Comparison of ENCODE assay signal across 8 cellular contexts in the genomic region with DNA sequence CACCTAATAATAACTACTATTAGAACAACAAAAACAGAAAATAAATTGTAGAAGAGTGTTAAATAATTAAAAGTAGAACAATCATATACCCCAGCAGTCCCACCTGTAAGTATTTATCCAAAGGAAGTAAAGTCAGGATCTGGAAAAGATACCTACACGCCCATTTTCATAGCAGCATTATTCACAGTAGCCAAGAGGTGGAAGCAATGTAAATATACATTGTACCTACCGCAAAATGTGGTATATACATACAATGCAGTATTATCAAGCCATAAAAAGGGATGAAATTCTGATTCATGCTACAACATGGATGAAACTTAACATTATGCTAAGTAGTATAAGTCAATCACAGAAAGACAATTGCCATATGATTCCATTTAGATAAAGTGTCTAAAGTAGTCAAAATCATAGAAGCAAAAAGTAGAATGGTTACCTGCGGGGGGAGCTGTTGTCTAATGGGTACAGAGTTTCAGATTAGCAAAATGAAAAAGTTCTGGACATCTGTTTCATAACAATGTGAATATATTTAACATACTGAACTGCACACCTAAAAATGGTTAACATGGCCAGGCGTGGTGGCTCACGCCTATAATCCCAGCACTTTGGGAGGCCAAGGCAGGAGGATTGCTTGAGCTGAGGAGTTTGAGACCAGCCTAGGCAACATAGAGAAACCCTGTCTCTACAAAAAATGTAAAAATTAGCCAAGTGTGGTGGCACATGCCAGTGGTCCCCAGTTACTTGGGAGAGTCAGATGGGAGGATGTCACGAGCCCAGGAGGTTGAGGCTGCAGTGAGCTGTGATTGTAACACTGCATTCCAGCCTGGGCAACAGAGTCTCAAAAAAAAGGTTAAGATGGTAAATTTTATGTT. TPM values are rescaled to one million over a fixed set of nuclear protein-coding genes. Genes with fewer than 3 reads are reported as not detected.
DNase-seq lines count a peak whose midpoint lies in the region; ATAC-seq and TF ChIP-seq lines count a peak whose summit lies in the region.

No MANE protein-coding gene starts in this region.

- no peak overlapping the region for H3K4me3 ChIP-seq in GM06990 (replicated peaks; ENCODE audit: low read depth, low read length)
- H3K4me3 ChIP-seq in adipocyte (ENCODE audit: low read length): no peak overlapping the region

- no peaks in the 10 kb centered on the region for H3K9me3 ChIP-seq in adipocyte (ENCODE audit: control insufficient read depth, low read length)

- peak; percentile 49 for TF ChIP-seq CTCF in GM06990 (IDR thresholded peaks at IDR 0.05; ENCODE audit: insufficient read depth, low read length, poor library complexity, severe bottlenecking)

- H3K27me3 ChIP-seq in GM06990 (replicated peaks; ENCODE audit: control insufficient read depth, insufficient read depth, low read length) (no peaks in the 10 kb centered on the region), adipocyte (replicated peaks; ENCODE audit: control insufficient read depth, insufficient read depth, low read length) (no peaks in the 10 kb centered on the region)

- ATAC-seq in GM18520 (IDR thresholded peaks at IDR 0.05; ENCODE audit: unreplicated experiment): no peak

- H3K36me3 ChIP-seq in GM06990 (ENCODE audit: control insufficient read depth, insufficient read depth, low read length) (no peaks in the 10 kb centered on the region), adipocyte (ENCODE audit: control insufficient read depth, insufficient read depth, low read length, severe bottlenecking) (no peaks in the 10 kb centered on the region)

- no peak overlapping the region for H3K9ac ChIP-seq in adipocyte (ENCODE audit: low read length)

- DNase-seq in GM06990 (ENCODE audit: extremely low read depth, insufficient read length) (no peak), M059J (ENCODE audit: low read depth) (peak; percentile 69), SK-N-DZ (ENCODE audit: low spot score) (peak; percentile 45), adipocyte (ENCODE audit: low read depth) (peak; percentile 89), iPS-NIHi7 (ENCODE audit: extremely low spot score) (peak; percentile 1), putamen (ENCODE audit: low spot score) (no peak)
- DNase-seq in stimulated activated CD4-positive, alpha-beta T cell treated with anti-CD3 and anti-CD28 coated beads, Interleukin-4, amount 100 ng/mL, for 48 hours (ENCODE audit: low read depth in 2 of 2): peak; percentile 22 to 43

- peaks cover 3% of the 10 kb centered on the region for H3K4me1 ChIP-seq in adipocyte (ENCODE audit: control insufficient read depth, insufficient read depth, low read length)

RNA-seq across cellular contexts. Expression of gene TMED4, which starts 6.0 kb away (rescaled TPM):
- total RNA-seq in M059J (2014; rRNA removed; shearing (Covaris generic)): 226 and 256 TPM in 2 replicates
- polyA plus RNA-seq in SK-N-DZ (2014; cell fraction: cytosol; rRNA removed): 169 and 208 TPM in 2 replicates
- polyA plus RNA-seq in SK-N-DZ (2014; cell fraction: nucleus; rRNA removed): 143 TPM in 2 replicates

RNA-seq across cellular contexts. Expression of gene DDX56, which starts 14.4 kb away (rescaled TPM):
- 63.2 and 68.6 TPM in 2 replicates for total RNA-seq in M059J (2014; rRNA removed; shearing (Covaris generic))
- 93.1 and 95.4 TPM in 2 replicates for polyA plus RNA-seq in SK-N-DZ (2014; cell fraction: cytosol; rRNA removed)
- 172 and 224 TPM in 2 replicates for polyA plus RNA-seq in SK-N-DZ (2014; cell fraction: nucleus; rRNA removed)

RNA-seq across cellular contexts. Expression of gene OGDH, which starts 18.4 kb away (rescaled TPM):
- 45.9 and 56.0 TPM in 2 replicates for total RNA-seq in M059J (2014; rRNA removed; shearing (Covaris generic))
- polyA plus RNA-seq in SK-N-DZ (2014; cell fraction: cytosol; rRNA removed): 28.8 and 29.1 TPM in 2 replicates
- 23.4 and 36.2 TPM in 2 replicates for polyA plus RNA-seq in SK-N-DZ (2014; cell fraction: nucleus; rRNA removed)

RNA-seq across cellular contexts. Expression of gene NPC1L1, which starts 46.9 kb away (rescaled TPM):
- not detected in 2 replicates for total RNA-seq in M059J (2014; rRNA removed; shearing (Covaris generic))
- polyA plus RNA-seq in SK-N-DZ (2014; cell fraction: cytosol; rRNA removed): not detected in 2 replicates
- polyA plus RNA-seq in SK-N-DZ (2014; cell fraction: nucleus; rRNA removed): 0.10 and 0.14 TPM in 2 replicates

Comparison
In these comparisons a context has a peak if more than half of its experiments do, and no peak if none do; other contexts are left out.
1. DNase-seq: peak in M059J (single experiment), SK-N-DZ (single experiment), adipocyte (single experiment), iPS-NIHi7 (single experiment) and stimulated activated CD4-positive, alpha-beta T cell treated with anti-CD3 and anti-CD28 coated beads, Interleukin-4, amount 100 ng/mL, for 48 hours (2 of 2); none in GM06990 (single experiment) and putamen (single experiment).